20 cellular contexts compared by ENCODE assay signal in the genomic region with DNA sequence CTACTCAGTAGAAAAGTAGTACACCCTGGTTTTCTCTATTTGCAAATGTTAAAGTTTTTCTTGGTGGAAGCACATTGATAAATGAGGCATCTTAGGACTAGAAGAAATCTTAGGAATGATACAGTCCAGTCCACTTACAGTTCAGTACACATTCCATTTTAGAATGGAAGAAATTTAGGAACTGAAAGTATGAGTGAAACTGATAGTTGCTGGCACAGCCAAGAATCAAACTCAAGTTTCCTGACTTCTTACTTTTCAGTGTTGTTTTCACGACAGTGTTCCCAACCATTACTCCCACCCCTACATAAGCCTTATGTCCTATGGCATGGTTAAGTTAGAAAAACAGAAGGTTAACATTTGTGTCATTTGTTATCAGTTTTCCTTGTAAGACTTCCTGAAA.
"Had no signal": no experiment of that assay in that cellular context is flagged by ENCODE, and none has a peak within 500 bp of the region (broad histone marks: within the 10 kb centered on the region; RNA-seq: fewer than 3 reads in every experiment).

No MANE protein-coding gene starts in this region.

- H3K9me3 Mint-ChIP-seq: activated T-cell treated with anti-CD3 and anti-CD28 coated beads, Interleukin-2, amount 50 U/mL, for 24 hours; natural killer cell treated with Interleukin-12 subunit alpha and Interleukin-12 subunit beta and Interleukin-15 and Interleukin-18, amount 100 ng/mL, for 72 hours; T-helper 2 cell treated with Interferon-gamma antibody and Interleukin-4, amounts not matched to agents 5 μg/mL and 100 μg/mL, for 36 hours had no signal

- H3K4me3 ChIP-seq: body of pancreas, lower lobe of right lung, mucosa of descending colon, upper lobe of right lung had no signal

- ATAC-seq: activated CD8-positive, alpha-beta memory T cell treated with anti-CD3 and anti-CD28 coated beads, Interleukin-2, amount 10 ng/mL, durations not matched to agents 7 days and 5 days; body of pancreas; lower lobe of right lung; mucosa of descending colon; natural killer cell treated with Interleukin-12 subunit alpha and Interleukin-12 subunit beta and Interleukin-15 and Interleukin-18, amount 100 ng/mL, for 72 hours; sciatic nerve; upper lobe of right lung had no signal

- H3K27ac ChIP-seq: body of pancreas, epithelial cell of prostate, lower lobe of right lung, upper lobe of right lung had no signal

- H3K4me3 Mint-ChIP-seq: activated CD8-positive, alpha-beta memory T cell treated with anti-CD3 and anti-CD28 coated beads, Interleukin-2, amount 10 ng/mL, durations not matched to agents 7 days and 5 days; activated naive CD4-positive, alpha-beta T cell treated with anti-CD3 and anti-CD28 coated beads, Interleukin-2, amount 50 U/mL, for 24 hours; activated T-cell treated with anti-CD3 and anti-CD28 coated beads, Interleukin-2, amount 50 U/mL, for 24 hours; immature natural killer cell; natural killer cell treated with Interleukin-12 subunit alpha and Interleukin-12 subunit beta and Interleukin-15 and Interleukin-18, amount 100 ng/mL, for 72 hours; T-helper 2 cell treated with Interferon-gamma antibody and Interleukin-4, amounts not matched to agents 5 μg/mL and 100 μg/mL, for 36 hours had no signal

- H3K36me3 Mint-ChIP-seq: activated CD8-positive, alpha-beta memory T cell treated with anti-CD3 and anti-CD28 coated beads, Interleukin-2, amount 10 ng/mL, durations not matched to agents 7 days and 5 days had no signal

- H3K4me1 ChIP-seq: lower lobe of right lung, upper lobe of right lung had no signal

- H3K4me1 Mint-ChIP-seq: activated CD8-positive, alpha-beta memory T cell treated with anti-CD3 and anti-CD28 coated beads, Interleukin-2, amount 10 ng/mL, durations not matched to agents 7 days and 5 days; activated naive CD4-positive, alpha-beta T cell treated with anti-CD3 and anti-CD28 coated beads, Interleukin-2, amount 50 U/mL, for 24 hours; immature natural killer cell had no signal

- H3K9me3 ChIP-seq: body of pancreas, lower lobe of right lung, mucosa of descending colon, upper lobe of right lung had no signal

- DNase-seq: activated CD4-positive, alpha-beta T cell treated with anti-CD3 and anti-CD28 coated beads, Interleukin-2, amount 50 U/mL, for 48 hours; activated CD4-positive, CD25-positive, alpha-beta regulatory T cell treated with anti-CD3 and anti-CD28 coated beads, Interleukin-2, amount 50 U/mL, for 72 hours; activated CD8-positive, alpha-beta memory T cell treated with anti-CD3 and anti-CD28 coated beads, Interleukin-2, amount 10 ng/mL, durations not matched to agents 7 days and 5 days; activated effector memory CD4-positive, alpha-beta T cell treated with Interleukin-2 at 50 U/mL for 16 hours; activated T-cell treated with anti-CD3 and anti-CD28 coated beads, Interleukin-2, amount 50 U/mL, for 24 hours; body of pancreas; central memory CD4-positive, alpha-beta T cell; cortex of kidney; effector memory CD4-positive, alpha-beta T cell; immature natural killer cell; lower lobe of right lung; mucosa of descending colon; stimulated activated CD4-positive, alpha-beta T cell treated with anti-CD3 and anti-CD28 coated beads, Interleukin-12 subunit alpha, Interleukin-12 subunit beta, amount 100 ng/mL, for 4 hours; stimulated activated naive CD4-positive, alpha-beta T cell treated with Interleukin-2 at 50 U/mL for 16 hours; upper lobe of right lung had no signal

- H3K27ac Mint-ChIP-seq: activated CD8-positive, alpha-beta memory T cell treated with anti-CD3 and anti-CD28 coated beads, Interleukin-2, amount 10 ng/mL, durations not matched to agents 7 days and 5 days; activated naive CD4-positive, alpha-beta T cell treated with anti-CD3 and anti-CD28 coated beads, Interleukin-2, amount 50 U/mL, for 24 hours; activated T-cell treated with anti-CD3 and anti-CD28 coated beads, Interleukin-2, amount 50 U/mL, for 24 hours; immature natural killer cell; natural killer cell treated with Interleukin-12 subunit alpha and Interleukin-12 subunit beta and Interleukin-15 and Interleukin-18, amount 100 ng/mL, for 72 hours; T-helper 2 cell treated with Interferon-gamma antibody and Interleukin-4, amounts not matched to agents 5 μg/mL and 100 μg/mL, for 36 hours had no signal

- H3K27me3 ChIP-seq: body of pancreas, upper lobe of right lung had no signal

- H3K36me3 ChIP-seq: lower lobe of right lung, upper lobe of right lung had no signal

- H3K27me3 Mint-ChIP-seq: activated CD8-positive, alpha-beta memory T cell treated with anti-CD3 and anti-CD28 coated beads, Interleukin-2, amount 10 ng/mL, durations not matched to agents 7 days and 5 days; activated naive CD4-positive, alpha-beta T cell treated with anti-CD3 and anti-CD28 coated beads, Interleukin-2, amount 50 U/mL, for 24 hours; activated T-cell treated with anti-CD3 and anti-CD28 coated beads, Interleukin-2, amount 50 U/mL, for 24 hours; natural killer cell treated with Interleukin-12 subunit alpha and Interleukin-12 subunit beta and Interleukin-15 and Interleukin-18, amount 100 ng/mL, for 72 hours had no signal
